Comparison of ENCODE assay signal across 19 cellular contexts in the genomic region with DNA sequence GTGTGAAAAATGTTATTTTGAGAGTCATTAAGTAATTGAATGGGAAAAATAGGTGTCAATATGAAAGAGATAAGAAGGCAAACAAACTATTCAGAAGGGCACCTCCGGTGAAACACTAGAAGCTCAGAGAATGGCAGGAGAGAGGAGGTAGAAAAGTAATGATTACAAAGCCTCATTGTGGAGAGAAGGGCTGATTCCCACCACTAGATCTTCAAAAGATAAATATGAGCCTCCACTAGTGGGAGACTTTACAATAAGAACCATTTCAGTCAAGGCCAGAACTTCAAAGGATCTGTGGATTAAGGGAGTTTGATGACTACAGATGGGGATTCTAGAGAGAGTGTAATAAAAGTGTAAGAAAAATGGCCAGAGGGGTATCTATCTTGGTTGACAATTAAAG.
DNase-seq lines count a peak whose midpoint lies in the region; ATAC-seq and TF ChIP-seq lines count a peak whose summit lies in the region.
"Had no signal": no experiment of that assay in that cellular context is flagged by ENCODE, and none has a peak within 500 bp of the region (broad histone marks: within the 10 kb centered on the region; RNA-seq: fewer than 3 reads in every experiment).

No MANE protein-coding gene starts in this region.

- DNase-seq in NCI-H748 (lab: John Stamatoyannopoulos, UW; ENCODE audit: unreplicated experiment) (peak; percentile 47), NCI-H748 treated with DMSO at 0.1 percent for 48 hours (lab: John Stamatoyannopoulos, UW) (no peak), M059J (ENCODE audit: low read depth) (peak; percentile 12), SK-N-SH (no peak), upper lobe of left lung (no peak), dermis blood vessel endothelial cell (no peak), NCI-H1930 (lab: John Stamatoyannopoulos, UW) (no peak), mammary epithelial cell (no peak)
- DNase-seq: activated CD4-positive, alpha-beta T cell treated with anti-CD3 and anti-CD28 coated beads for 4 hours; activated naive CD4-positive, alpha-beta T cell treated with anti-CD3 and anti-CD28 coated beads for 36 hours; activated T-cell treated with anti-CD3 and anti-CD28 coated beads, Interleukin-2, amount 50 U/mL, for 72 hours; Peyer's patch; retina; stimulated activated CD4-positive, alpha-beta T cell treated with anti-CD3 and anti-CD28 coated beads, Interleukin-4, amount 100 ng/mL, for 24 hours; stimulated activated naive CD8-positive, alpha-beta T cell treated with anti-CD3 and anti-CD28 coated beads, Interleukin-15, Interleukin-2, amounts not matched to agents 100 U/mL and 50 U/mL, for 24 hours; T-helper 17 cell had no signal

- H4K20me1 ChIP-seq in SK-N-SH (ENCODE audit: insufficient read depth) (no peaks in the 10 kb centered on the region), mammary epithelial cell (ENCODE audit: insufficient read depth, low read length) (no peaks in the 10 kb centered on the region)

- TF ChIP-seq RAD21 in SK-N-SH (IDR thresholded peaks at IDR 0.05; ENCODE audit: low read length): no peak

- H3K27me3 ChIP-seq in SK-N-SH (ENCODE audit: insufficient read depth) (no peaks in the 10 kb centered on the region), upper lobe of left lung (no peaks in the 10 kb centered on the region), mammary epithelial cell (ENCODE audit: insufficient read depth, low read length) (no peaks in the 10 kb centered on the region)
- H3K27me3 ChIP-seq: cardiac muscle cell, Peyer's patch, SJCRH30, thyroid gland had no signal

- H2AFZ ChIP-seq in SK-N-SH (ENCODE audit: low read depth) (peak overlapping the region; percentile 62; the same call in 1 of the 2 replicates), mammary epithelial cell (ENCODE audit: low read depth, low read length) (no peak overlapping the region)

- H3K4me3 ChIP-seq in SK-N-SH (ENCODE audit: low read depth in 2 of 2, low read length in 1 of 2): no peak overlapping the region
- no peak overlapping the region for H3K4me3 ChIP-seq in upper lobe of left lung
- H3K4me3 ChIP-seq in mammary epithelial cell (replicated peaks in 1 of 3; ENCODE audit: insufficient read depth in 1 of 3, low read depth in 2 of 3, low read length in 3 of 3): no peak overlapping the region
- H3K4me3 ChIP-seq: cardiac muscle cell, Peyer's patch, SJCRH30, thyroid gland had no signal

- H3K4me2 ChIP-seq in SK-N-SH: 0 out of 2 replicates have a peak overlapping the region, but pooled peaks have one; percentile 4
- no peak overlapping the region for H3K4me2 ChIP-seq in mammary epithelial cell (ENCODE audit: insufficient read depth, low read depth, low read length)

- dilution Hi-C loops in mammary epithelial cell (cut with HindIII; ENCODE audit: low sequenced_read_pairs): no loop called here

- ATAC-seq in upper lobe of left lung (ENCODE audit: low FRiP score in 2 of 2): no peak
- ATAC-seq: activated T-cell treated with anti-CD3 and anti-CD28 coated beads, Interleukin-2, amount 50 U/mL, for 72 hours; stimulated activated naive CD8-positive, alpha-beta T cell treated with anti-CD3 and anti-CD28 coated beads, Interleukin-15, Interleukin-2, amounts not matched to agents 100 U/mL and 50 U/mL, for 24 hours; T-helper 17 cell had no signal

- peaks cover 4% of the 10 kb centered on the region for H3F3A ChIP-seq in SK-N-SH (replicated peaks; ENCODE audit: insufficient read depth)

- in situ Hi-C loops in mammary epithelial cell (cut with MboI; ENCODE audit: low sequenced_read_pairs in 2 of 2): no loop called here

- TF ChIP-seq EP300 in SK-N-SH (IDR thresholded peaks at IDR 0.05; ENCODE audit: borderline replicate concordance in 1 of 2, low read depth in 1 of 2, low read length in 1 of 2): no peak
- TF ChIP-seq EP300 in upper lobe of left lung (IDR thresholded peaks at IDR 0.05): no peak

- H3K27ac ChIP-seq in SK-N-SH (ENCODE audit: low read depth in 2 of 2, low read length in 1 of 2) (peak overlapping the region in 1 of 2 experiments; percentile 46; a peak in 2 of 4 replicates), upper lobe of left lung (no peak overlapping the region), mammary epithelial cell (ENCODE audit: insufficient read depth, low read depth, low read length) (no peak overlapping the region)
- H3K27ac ChIP-seq: cardiac muscle cell, Peyer's patch, SJCRH30, thyroid gland had no signal

- CTCF ChIA-PET in SK-N-SH (lab: Yijun Ruan, JAX) (interaction anchor here (1.3 kb wide), 1 partner anchor 11 kb away, joined by 4 read pairs; no protein-coding TSS in a partner anchor), mammary epithelial cell (lab: Charles Lee; ENCODE audit: low non-redundant PET) (no interaction called here)

- intact Hi-C loops in mammary epithelial cell (cut with micrococcal nuclease): no loop called here

- BruUV-seq in mammary epithelial cell (replicated peaks; lab: Mats Ljungman, UMichigan): no TSS peak

- WGBS in SK-N-SH (ENCODE audit: low lambda C conversion rate): 92% methylated on average over 1 of the region's 1 CpG
- 20 to 57% methylated on average over 1 of the region's 1 CpG for WGBS in upper lobe of left lung, 2 donors
- WGBS in mammary epithelial cell (ENCODE audit: low coverage, missing lambda C conversion rate): 93% methylated on average over 1 of the region's 1 CpG

- H3K4me1 ChIP-seq in SK-N-SH (ENCODE audit: control insufficient read depth in 1 of 2, insufficient read depth in 2 of 2, low read depth in 1 of 2, low read length in 1 of 2): peaks cover 0 to 9% of the 10 kb centered on the region in 2 experiments; a peak in 1 of 4 replicates
- no peaks in the 10 kb centered on the region for H3K4me1 ChIP-seq in upper lobe of left lung
- no peaks in the 10 kb centered on the region for H3K4me1 ChIP-seq in mammary epithelial cell (ENCODE audit: insufficient read depth, low read length)
- H3K4me1 ChIP-seq: Peyer's patch, SJCRH30 had no signal

- H3K9me2 ChIP-seq in SK-N-SH: no peaks in the 10 kb centered on the region

- no peak for TF ChIP-seq POLR2A in upper lobe of left lung (IDR thresholded peaks at IDR 0.05)

- H3K9ac ChIP-seq in SK-N-SH (no peak overlapping the region), mammary epithelial cell (ENCODE audit: insufficient read depth, low read length) (no peak overlapping the region)

- H3K79me2 ChIP-seq in SK-N-SH (ENCODE audit: insufficient read depth) (no peaks in the 10 kb centered on the region), mammary epithelial cell (ENCODE audit: insufficient read depth, low read length) (no peaks in the 10 kb centered on the region)

- H3K36me3 ChIP-seq in SK-N-SH (replicated peaks in 1 of 2; ENCODE audit: control insufficient read depth in 1 of 2, insufficient read depth in 2 of 2, low read length in 1 of 2): no peaks in the 10 kb centered on the region
- H3K36me3 ChIP-seq in upper lobe of left lung: no peaks in the 10 kb centered on the region
- no peaks in the 10 kb centered on the region for H3K36me3 ChIP-seq in mammary epithelial cell (ENCODE audit: insufficient read depth, low read length)
- H3K36me3 ChIP-seq: cardiac muscle cell, Peyer's patch, SJCRH30, thyroid gland had no signal

- TF ChIP-seq CTCF in SK-N-SH (IDR thresholded peaks at IDR 0.05) (no peak), upper lobe of left lung (IDR thresholded peaks at IDR 0.05) (no peak), mammary epithelial cell (conservative IDR thresholded peaks at IDR 0.05 in 1 of 2, IDR thresholded peaks at IDR 0.05 in 1 of 2; ENCODE audit: extremely low read depth in 1 of 2, insufficient read depth in 1 of 2, low read depth in 1 of 2, low read length in 2 of 2) (no peak)

- H3K9me3 ChIP-seq in SK-N-SH (no peaks in the 10 kb centered on the region), upper lobe of left lung (no peaks in the 10 kb centered on the region), mammary epithelial cell (replicated peaks; ENCODE audit: insufficient read depth, low read length) (no peaks in the 10 kb centered on the region)
- H3K9me3 ChIP-seq: Peyer's patch, SJCRH30, thyroid gland had no signal

- POLR2A ChIA-PET in SK-N-SH (lab: Yijun Ruan, JAX): no interaction called here

TF ChIP-seq in SK-N-SH, 30 proteins besides CTCF, POLR2A, EP300 and RAD21 (continues in another document):
- no peak for TF ChIP-seq POLR2AphosphoS5 (IDR thresholded peaks at IDR 0.05; ENCODE audit: low read depth, low read length)
- TF ChIP-seq, protein P1, sequence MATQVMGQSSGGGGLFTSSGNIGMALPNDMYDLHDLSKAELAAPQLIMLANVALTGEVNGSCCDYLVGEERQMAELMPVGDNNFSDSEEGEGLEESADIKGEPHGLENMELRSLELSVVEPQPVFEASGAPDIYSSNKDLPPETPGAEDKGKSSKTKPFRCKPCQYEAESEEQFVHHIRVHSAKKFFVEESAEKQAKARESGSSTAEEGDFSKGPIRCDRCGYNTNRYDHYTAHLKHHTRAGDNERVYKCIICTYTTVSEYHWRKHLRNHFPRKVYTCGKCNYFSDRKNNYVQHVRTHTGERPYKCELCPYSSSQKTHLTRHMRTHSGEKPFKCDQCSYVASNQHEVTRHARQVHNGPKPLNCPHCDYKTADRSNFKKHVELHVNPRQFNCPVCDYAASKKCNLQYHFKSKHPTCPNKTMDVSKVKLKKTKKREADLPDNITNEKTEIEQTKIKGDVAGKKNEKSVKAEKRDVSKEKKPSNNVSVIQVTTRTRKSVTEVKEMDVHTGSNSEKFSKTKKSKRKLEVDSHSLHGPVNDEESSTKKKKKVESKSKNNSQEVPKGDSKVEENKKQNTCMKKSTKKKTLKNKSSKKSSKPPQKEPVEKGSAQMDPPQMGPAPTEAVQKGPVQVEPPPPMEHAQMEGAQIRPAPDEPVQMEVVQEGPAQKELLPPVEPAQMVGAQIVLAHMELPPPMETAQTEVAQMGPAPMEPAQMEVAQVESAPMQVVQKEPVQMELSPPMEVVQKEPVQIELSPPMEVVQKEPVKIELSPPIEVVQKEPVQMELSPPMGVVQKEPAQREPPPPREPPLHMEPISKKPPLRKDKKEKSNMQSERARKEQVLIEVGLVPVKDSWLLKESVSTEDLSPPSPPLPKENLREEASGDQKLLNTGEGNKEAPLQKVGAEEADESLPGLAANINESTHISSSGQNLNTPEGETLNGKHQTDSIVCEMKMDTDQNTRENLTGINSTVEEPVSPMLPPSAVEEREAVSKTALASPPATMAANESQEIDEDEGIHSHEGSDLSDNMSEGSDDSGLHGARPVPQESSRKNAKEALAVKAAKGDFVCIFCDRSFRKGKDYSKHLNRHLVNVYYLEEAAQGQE (IDR thresholded peaks at IDR 0.05; ENCODE audit: low read depth, low read length): no peak
- no peak for TF ChIP-seq SMC3 (IDR thresholded peaks at IDR 0.05; ENCODE audit: low read depth, low read length)
- TF ChIP-seq MXI1 (IDR thresholded peaks at IDR 0.05; ENCODE audit: low read depth, low read length): no peak
- TF ChIP-seq GATA2 (CRISPR knock-in tag; IDR thresholded peaks at IDR 0.05): no peak
- TF ChIP-seq JUND (IDR thresholded peaks at IDR 0.05): no peak
- TF ChIP-seq FOXJ3 (CRISPR knock-in tag; IDR thresholded peaks at IDR 0.05): no peak
- no peak for TF ChIP-seq CHD2 (IDR thresholded peaks at IDR 0.05; ENCODE audit: low read length, partially characterized antibody)
- no peak for TF ChIP-seq YY1 (IDR thresholded peaks at IDR 0.05; ENCODE audit: low read depth)

Comparison
In these comparisons a context has a peak if more than half of its experiments do, and no peak if none do; other contexts are left out.
1. DNase-seq: peak in NCI-H748 (single experiment) and M059J (single experiment); none in NCI-H748 treated with DMSO at 0.1 percent for 48 hours (single experiment), SK-N-SH (single experiment), upper lobe of left lung (0 of 2), dermis blood vessel endothelial cell (single experiment), NCI-H1930 (0 of 2) and mammary epithelial cell (single experiment).